In the genomic region with DNA sequence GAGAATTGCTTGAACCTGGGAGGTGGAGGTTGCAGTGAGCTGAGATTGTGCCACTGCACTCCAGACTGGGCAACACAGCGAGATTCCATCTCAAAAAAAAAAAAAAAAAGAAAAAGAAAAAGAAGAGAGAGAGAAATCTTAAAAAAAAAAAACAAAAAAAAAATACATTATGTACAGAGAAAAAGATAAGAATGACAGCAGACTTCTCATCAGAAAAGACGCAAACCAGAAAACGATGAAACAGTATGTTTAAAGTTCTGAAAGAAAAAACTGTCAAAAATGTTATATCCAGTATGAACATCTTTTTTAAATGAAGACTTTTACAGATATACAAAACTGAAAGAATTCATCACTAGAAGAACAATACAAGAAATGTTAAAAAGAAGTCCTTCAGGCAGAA, we compare ENCODE assay signal across 7 cellular contexts.
"Had no signal": no experiment of that assay in that cellular context is flagged by ENCODE, and none has a peak within 500 bp of the region (broad histone marks: within the 10 kb centered on the region; RNA-seq: fewer than 3 reads in every experiment).

No MANE protein-coding gene starts in this region.

- H3K27me3 Mint-ChIP-seq: IgD-negative memory B cell had no signal

- FAIRE-seq: HTR-8/SVneo had no signal

- H3K4me2 ChIP-seq: KMS-11 had no signal

- DNase-seq: IMR-90, KBM-7, KG1 had no signal

- H3K9ac ChIP-seq: KMS-11 had no signal

- H3K4me1 Mint-ChIP-seq: IgD-negative memory B cell had no signal

- H3K27ac Mint-ChIP-seq: IgD-negative memory B cell had no signal

- H3K4me3 Mint-ChIP-seq: IgD-negative memory B cell had no signal

- H3K27ac ChIP-seq: HL-60, KMS-11 had no signal
